ENCODE assay signal across 9 cellular contexts in the genomic region with DNA sequence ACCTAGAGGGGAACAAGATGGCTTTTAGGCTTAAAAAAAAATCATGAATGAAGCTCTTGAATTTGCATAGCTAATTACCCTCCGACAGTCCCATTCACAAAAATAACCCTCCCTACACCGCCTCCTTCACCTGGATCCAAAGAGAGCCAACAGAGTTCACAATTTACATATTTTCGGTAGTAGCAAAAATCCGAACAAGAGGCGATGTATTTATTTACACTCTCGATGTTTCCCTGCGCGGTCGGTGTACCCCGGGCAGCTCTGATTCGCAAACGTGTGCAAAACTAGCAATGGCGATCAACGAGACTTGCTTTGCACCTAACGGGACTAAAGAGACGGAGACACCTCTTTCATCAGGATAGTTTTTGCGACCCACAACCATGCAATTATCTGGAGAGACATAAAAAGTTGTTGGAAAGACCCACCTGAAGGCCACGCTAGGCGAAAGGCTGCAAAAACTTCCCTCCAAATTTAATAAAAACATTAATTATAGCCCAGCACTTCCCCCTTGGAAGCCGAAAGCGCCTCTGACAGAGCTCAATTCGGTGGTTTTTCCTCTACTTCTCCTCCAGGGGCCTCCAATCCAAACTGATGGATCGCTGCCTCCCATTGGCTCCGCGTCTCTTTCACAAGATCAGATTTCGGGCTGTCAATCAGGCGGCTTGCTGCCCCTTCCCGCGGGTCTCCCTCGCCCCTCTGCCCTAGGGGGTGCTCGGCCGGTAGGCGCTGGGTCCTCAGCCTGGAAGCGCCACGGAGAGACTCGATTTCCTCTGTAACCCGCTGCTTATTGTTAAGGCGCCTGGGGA. TPM values are rescaled to one million over a fixed set of nuclear protein-coding genes. Genes with fewer than 3 reads are reported as not detected.
DNase-seq lines count a peak whose midpoint lies in the region; ATAC-seq and TF ChIP-seq lines count a peak whose summit lies in the region.
"Had no signal": no experiment of that assay in that cellular context is flagged by ENCODE, and none has a peak within 500 bp of the region (broad histone marks: within the 10 kb centered on the region; RNA-seq: fewer than 3 reads in every experiment).

A gene (minus strand): TSS at position 529 of the 806 bp plus-strand sequence. CDS start 614 bp downstream, outside the sequence.

- no peaks in the 10 kb centered on the region for H3K36me3 ChIP-seq in endodermal cell (ENCODE audit: control insufficient read depth, insufficient read depth, low read length)
- no peaks in the 10 kb centered on the region for H3K36me3 ChIP-seq in lower lobe of right lung
- H3K36me3 ChIP-seq in thymus (ENCODE audit: control insufficient read depth, insufficient read depth): no peaks in the 10 kb centered on the region

- H3K27ac Mint-ChIP-seq in Calu3 (ENCODE audit: unreplicated experiment) (no peak within 1 kb of the TSS), endodermal cell (no peak within 1 kb of the TSS)

- no peak within 1 kb of the TSS for H3K4me3 Mint-ChIP-seq in Calu3 (ENCODE audit: low read depth, unreplicated experiment)
- no peak within 1 kb of the TSS for H3K4me3 Mint-ChIP-seq in endodermal cell

- H3K4me3 ChIP-seq in endodermal cell (ENCODE audit: low read length) (peak within 1 kb of the TSS; percentile 95), lower lobe of right lung (peak within 1 kb of the TSS; percentile 65), thymus (ENCODE audit: low read length) (peak within 1 kb of the TSS; percentile 45)

- no peaks in the 10 kb centered on the region for H3K27me3 Mint-ChIP-seq in Calu3 (ENCODE audit: unreplicated experiment)
- no peaks in the 10 kb centered on the region for H3K27me3 Mint-ChIP-seq in endodermal cell (ENCODE audit: insufficient read depth)

- peak within 1 kb of the TSS; percentile 91 for H3K27ac ChIP-seq in endodermal cell (ENCODE audit: low read depth, low read length)
- H3K27ac ChIP-seq in lower lobe of right lung: peak within 1 kb of the TSS; percentile 87
- peak within 1 kb of the TSS; percentile 76 for H3K27ac ChIP-seq in thymus (ENCODE audit: low read depth)

- H3K36me3 Mint-ChIP-seq in Calu3 (ENCODE audit: insufficient read depth, unreplicated experiment) (no peaks in the 10 kb centered on the region), endodermal cell (ENCODE audit: low read depth) (no peaks in the 10 kb centered on the region)

- no peaks in the 10 kb centered on the region for H3K4me1 ChIP-seq in endodermal cell (ENCODE audit: control insufficient read depth, insufficient read depth, low read length)
- H3K4me1 ChIP-seq in lower lobe of right lung: peaks cover 4% of the 10 kb centered on the region
- peaks cover 4% of the 10 kb centered on the region for H3K4me1 ChIP-seq in thymus (ENCODE audit: control insufficient read depth, insufficient read depth, low read length)

- peak; percentile 57 to 69 for ATAC-seq in lower lobe of right lung
- no peak for ATAC-seq in HG02938 (IDR thresholded peaks at IDR 0.05; ENCODE audit: unreplicated experiment)

- DNase-seq in Calu3 (peak; percentile 76), LoVo (ENCODE audit: low spot score) (peak; percentile 83), SHP77 treated with DMSO at 0.1 percent for 48 hours (lab: John Stamatoyannopoulos, UW) (peak; percentile 89), endodermal cell (peak; percentile 97), lower lobe of right lung (peak; percentile 65), AML-193 (lab: John Stamatoyannopoulos, UW) (no peak)

- BruUV-seq in Calu3 (replicated peaks; lab: Mats Ljungman, UMichigan): TSS peak; percentile 30

- H3K27me3 ChIP-seq in endodermal cell (ENCODE audit: control insufficient read depth, insufficient read depth, low read length, poor library complexity, severe bottlenecking): no peaks in the 10 kb centered on the region
- H3K27me3 ChIP-seq in lower lobe of right lung (ENCODE audit: low read depth): peaks cover 4% of the 10 kb centered on the region
- peaks cover 4% of the 10 kb centered on the region for H3K27me3 ChIP-seq in thymus (ENCODE audit: control insufficient read depth, insufficient read depth)

- 0% methylated on average over 27 to 38 of the region's 38 CpGs for WGBS in endodermal cell (ENCODE audit: insufficient coverage in 1 of 2, insufficient read length in 1 of 2), 2 experiments
- WGBS in thymus: 2% methylated on average over 38 of the region's 38 CpGs

- TF ChIP-seq CTCF in Calu3 (IDR thresholded peaks at IDR 0.05; ENCODE audit: unreplicated experiment): peak; percentile 53
- TF ChIP-seq CTCF in endodermal cell (conservative IDR thresholded peaks at IDR 0.05): peak; percentile 65
- no peak for TF ChIP-seq CTCF in lower lobe of right lung (IDR thresholded peaks at IDR 0.05)

- no peaks in the 10 kb centered on the region for H3K9me3 ChIP-seq in endodermal cell (ENCODE audit: control insufficient read depth, low read length)
- H3K9me3 ChIP-seq in lower lobe of right lung: no peaks in the 10 kb centered on the region
- H3K9me3 ChIP-seq in thymus (ENCODE audit: control insufficient read depth): no peaks in the 10 kb centered on the region

- no peaks in the 10 kb centered on the region for H3K4me1 Mint-ChIP-seq in Calu3 (ENCODE audit: low read depth, unreplicated experiment)
- peaks cover 24% of the 10 kb centered on the region for H3K4me1 Mint-ChIP-seq in endodermal cell

- CTCF ChIA-PET in Calu3 (lab: Charles Lee): interaction anchor here (0.6 to 3.5 kb wide), 23 partner anchors 9 to 1270 kb away, joined by 3 to 25 read pairs (median 3); no protein-coding TSS in a partner anchor

- no peaks in the 10 kb centered on the region for H3K9me3 Mint-ChIP-seq in Calu3 (ENCODE audit: low read depth, unreplicated experiment)
- no peaks in the 10 kb centered on the region for H3K9me3 Mint-ChIP-seq in endodermal cell

- peak within 1 kb of the TSS; percentile 81 for H3K9ac ChIP-seq in endodermal cell (ENCODE audit: extremely low read depth, low read length, poor library complexity, severe bottlenecking)

- intact Hi-C loops in Calu3 (cut with micrococcal nuclease; ENCODE audit: unreplicated experiment) (loop anchor here (1.0 to 10.0 kb wide), 5 partner anchors 8 to 707 kb away; no protein-coding TSS in a partner anchor), lower lobe of right lung (cut with DNase I) (no loop called here)

RNA-seq across cellular contexts. Expression of the gene that starts here (rescaled TPM):
- 44.4 and 45.9 TPM in 2 replicates for total RNA-seq in Calu3 (2022)
- 10 to 100 TPM; 15.8 to 31.2 TPM for total RNA-seq in endodermal cell
- polyA plus RNA-seq in endodermal cell (2013, experiment 1 of 2): 43.7 TPM
- polyA plus RNA-seq in endodermal cell (2013, experiment 2 of 2): 49.3 TPM
- total RNA-seq in lower lobe of right lung: 89.0 TPM
- polyA plus RNA-seq in thymus: 3.5 TPM
- total RNA-seq: T-helper 1 cell treated with Interleukin-12 subunit alpha and Interleukin-12 subunit beta and Interleukin-4 antibody, amounts not matched to agents 30 ng/mL and 1 ng/mL, for 36 hours had no signal

Comparison
In these comparisons a context has a peak if more than half of its experiments do, and no peak if none do; other contexts are left out.
1. DNase-seq: peak in Calu3 (single experiment), LoVo (single experiment), SHP77 treated with DMSO at 0.1 percent for 48 hours (single experiment), endodermal cell (single experiment) and lower lobe of right lung (single experiment); none in AML-193 (0 of 2).
2. H3K4me3 ChIP-seq: peak in every context shown above with its lines; median percentile 95 in endodermal cell; 65 in lower lobe of right lung; 45 in thymus.
3. Peak in every context shown above with its lines, with median percentiles within 50 percentile points of each other: H3K27ac ChIP-seq.